ENCODE assay signal across 26 cellular contexts in genomic region chr6:14540276-14540675, GRCh38.
DNase-seq lines count a peak whose midpoint lies in the region; ATAC-seq and TF ChIP-seq lines count a peak whose summit lies in the region.
"Had no signal": no experiment of that assay in that cellular context is flagged by ENCODE, and none has a peak within 500 bp of the region (broad histone marks: within the 10 kb centered on the region; RNA-seq: fewer than 3 reads in every experiment).

No MANE protein-coding gene starts in this region.

- peak overlapping the region; percentile 48 for H3K27ac Mint-ChIP-seq in stimulated activated memory B cell treated with anti-CD40 and anti-IgM and Interleukin-4, amounts not matched to agents 10 μg/mL and 1 μg/mL and 100 μg/mL, for 72 hours
- no peak overlapping the region for H3K27ac Mint-ChIP-seq in endothelial cell (ENCODE audit: unreplicated experiment)
- H3K27ac Mint-ChIP-seq: activated CD8-positive, alpha-beta T cell treated with anti-CD3 and anti-CD28 coated beads for 36 hours; activated naive CD4-positive, alpha-beta T cell treated with anti-CD3 and anti-CD28 coated beads, Interleukin-2, amount 10 ng/mL, durations not matched to agents 7 days and 5 days; T-helper 2 cell treated with Interferon-gamma antibody and Interleukin-4, amounts not matched to agents 5 μg/mL and 100 μg/mL, for 36 hours had no signal

- no peak overlapping the region for H3K4me3 ChIP-seq in astrocyte of the spinal cord (ENCODE audit: low read depth, low read length)
- H3K4me3 ChIP-seq in right cardiac atrium (ENCODE audit: low read length), result no peak overlapping the region
- H3K4me3 ChIP-seq: body of pancreas, gastroesophageal sphincter, tibial artery had no signal

- ATAC-seq in right cardiac atrium, result peak; percentile 61 to 77
- ATAC-seq in stimulated activated memory B cell treated with anti-CD40 and anti-IgM and Interleukin-4, amounts not matched to agents 10 μg/mL and 1 μg/mL and 100 μg/mL, for 72 hours, result no peak
- no peak for ATAC-seq in HG03025 (IDR thresholded peaks at IDR 0.05; ENCODE audit: low FRiP score, unreplicated experiment)
- ATAC-seq: activated CD8-positive, alpha-beta T cell treated with anti-CD3 and anti-CD28 coated beads for 36 hours; body of pancreas; gastroesophageal sphincter; stimulated activated naive B cell treated with anti-CD40 and anti-IgM and Interleukin-4, amounts not matched to agents 10 μg/mL and 1 μg/mL and 100 μg/mL, for 72 hours had no signal

- H3K4me3 Mint-ChIP-seq in stimulated activated memory B cell treated with anti-CD40 and anti-IgM and Interleukin-4, amounts not matched to agents 10 μg/mL and 1 μg/mL and 100 μg/mL, for 72 hours, result no peak overlapping the region
- H3K4me3 Mint-ChIP-seq in endothelial cell (ENCODE audit: unreplicated experiment), result no peak overlapping the region
- H3K4me3 Mint-ChIP-seq: activated CD8-positive, alpha-beta T cell treated with anti-CD3 and anti-CD28 coated beads for 36 hours; activated naive CD4-positive, alpha-beta T cell treated with anti-CD3 and anti-CD28 coated beads, Interleukin-2, amount 10 ng/mL, durations not matched to agents 7 days and 5 days; stimulated activated naive B cell treated with anti-CD40 and anti-IgM and Interleukin-4, amounts not matched to agents 10 μg/mL and 1 μg/mL and 100 μg/mL, for 72 hours; T-helper 2 cell treated with Interferon-gamma antibody and Interleukin-4, amounts not matched to agents 5 μg/mL and 100 μg/mL, for 36 hours had no signal

- in situ Hi-C loops in astrocyte of the spinal cord (cut with HindIII; ENCODE audit: low sequenced_read_pairs), result no loop called here

- intact Hi-C loops in right cardiac atrium (cut with DNase I), result no loop called here

- H3K27me3 Mint-ChIP-seq in stimulated activated memory B cell treated with anti-CD40 and anti-IgM and Interleukin-4, amounts not matched to agents 10 μg/mL and 1 μg/mL and 100 μg/mL, for 72 hours, result no peaks in the 10 kb centered on the region
- H3K27me3 Mint-ChIP-seq in endothelial cell (ENCODE audit: unreplicated experiment), result no peaks in the 10 kb centered on the region
- H3K27me3 Mint-ChIP-seq: activated CD8-positive, alpha-beta T cell treated with anti-CD3 and anti-CD28 coated beads for 36 hours; activated naive CD4-positive, alpha-beta T cell treated with anti-CD3 and anti-CD28 coated beads, Interleukin-2, amount 10 ng/mL, durations not matched to agents 7 days and 5 days; stimulated activated naive B cell treated with anti-CD40 and anti-IgM and Interleukin-4, amounts not matched to agents 10 μg/mL and 1 μg/mL and 100 μg/mL, for 72 hours had no signal

- peaks cover 29% of the 10 kb centered on the region for H3K4me1 Mint-ChIP-seq in stimulated activated memory B cell treated with anti-CD40 and anti-IgM and Interleukin-4, amounts not matched to agents 10 μg/mL and 1 μg/mL and 100 μg/mL, for 72 hours
- H3K4me1 Mint-ChIP-seq in endothelial cell (ENCODE audit: unreplicated experiment), result no peaks in the 10 kb centered on the region

- no peaks in the 10 kb centered on the region for H3K27me3 ChIP-seq in right cardiac atrium (ENCODE audit: control insufficient read depth, insufficient read depth)
- H3K27me3 ChIP-seq: body of pancreas, gastroesophageal sphincter, neutrophil, tibial artery had no signal

- no peaks in the 10 kb centered on the region for H3K9me3 Mint-ChIP-seq in stimulated activated memory B cell treated with anti-CD40 and anti-IgM and Interleukin-4, amounts not matched to agents 10 μg/mL and 1 μg/mL and 100 μg/mL, for 72 hours
- H3K9me3 Mint-ChIP-seq in endothelial cell (ENCODE audit: unreplicated experiment), result no peaks in the 10 kb centered on the region
- H3K9me3 Mint-ChIP-seq: activated naive CD4-positive, alpha-beta T cell treated with anti-CD3 and anti-CD28 coated beads, Interleukin-2, amount 10 ng/mL, durations not matched to agents 7 days and 5 days had no signal

- H3K9me3 ChIP-seq in right cardiac atrium (ENCODE audit: control insufficient read depth, low read length), result no peaks in the 10 kb centered on the region
- H3K9me3 ChIP-seq: body of pancreas, Caco-2, gastroesophageal sphincter, neutrophil, tibial artery had no signal

- peaks cover 3% of the 10 kb centered on the region for H3K4me1 ChIP-seq in right cardiac atrium (ENCODE audit: control insufficient read depth, insufficient read depth, low read length)
- H3K4me1 ChIP-seq: body of pancreas, Caco-2, gastroesophageal sphincter had no signal

- H3K36me3 Mint-ChIP-seq in stimulated activated memory B cell treated with anti-CD40 and anti-IgM and Interleukin-4, amounts not matched to agents 10 μg/mL and 1 μg/mL and 100 μg/mL, for 72 hours, result no peaks in the 10 kb centered on the region
- H3K36me3 Mint-ChIP-seq in endothelial cell (ENCODE audit: low read depth, unreplicated experiment), result no peaks in the 10 kb centered on the region
- H3K36me3 Mint-ChIP-seq: activated naive CD4-positive, alpha-beta T cell treated with anti-CD3 and anti-CD28 coated beads, Interleukin-2, amount 10 ng/mL, durations not matched to agents 7 days and 5 days; stimulated activated naive B cell treated with anti-CD40 and anti-IgM and Interleukin-4, amounts not matched to agents 10 μg/mL and 1 μg/mL and 100 μg/mL, for 72 hours had no signal

- no peak overlapping the region for H3K27ac ChIP-seq in right cardiac atrium (ENCODE audit: low read length)
- H3K27ac ChIP-seq: 22Rv1, body of pancreas, epithelial cell of prostate, gastroesophageal sphincter, neutrophil, tibial artery had no signal

- WGBS in right cardiac atrium, result 67% methylated on average over 5 of the region's 5 CpGs

- TF ChIP-seq CTCF in astrocyte of the spinal cord (IDR thresholded peaks at IDR 0.05; ENCODE audit: low read depth, low read length), result no peak
- no peak for TF ChIP-seq CTCF in endothelial cell (IDR thresholded peaks at IDR 0.05; ENCODE audit: unreplicated experiment)

- peak; percentile 36 for DNase-seq in NCI-H82 (lab: John Stamatoyannopoulos, UW)
- no peak for DNase-seq in NCI-H82 treated with DMSO at 0.1 percent for 48 hours (lab: John Stamatoyannopoulos, UW; ENCODE audit: unreplicated experiment)
- peak; percentile 48 for DNase-seq in astrocyte of the spinal cord (ENCODE audit: low read depth, low spot score)
- DNase-seq in right cardiac atrium, result peak in 2 of 3 donors; percentile 20 to 52
- DNase-seq in endothelial cell (ENCODE audit: low spot score), result no peak
- DNase-seq in NCI-H524 (lab: John Stamatoyannopoulos, UW), result no peak
- DNase-seq: activated CD4-positive, CD25-positive, alpha-beta regulatory T cell; activated CD8-positive, alpha-beta T cell treated with anti-CD3 and anti-CD28 coated beads for 36 hours; activated naive CD4-positive, alpha-beta T cell treated with anti-CD3 and anti-CD28 coated beads, Interleukin-2, amount 10 ng/mL, durations not matched to agents 7 days and 5 days; activated T-cell treated with anti-CD3 and anti-CD28 coated beads, Interleukin-2, amount 50 U/mL, for 1 hour; body of pancreas; Caco-2; dermis blood vessel endothelial cell; NCI-H1436; NCI-H2171; NCI-H69; OCI-M1; stimulated activated naive B cell treated with anti-CD40 and anti-IgM and Interleukin-4, amounts not matched to agents 10 μg/mL and 1 μg/mL and 100 μg/mL, for 72 hours; tibial artery had no signal

Comparison
In these comparisons a context has a peak if more than half of its experiments do, and no peak if none do; other contexts are left out.
1. DNase-seq: peak in NCI-H82 (single experiment), astrocyte of the spinal cord (single experiment) and right cardiac atrium (2 of 3); none in NCI-H82 treated with DMSO at 0.1 percent for 48 hours (single experiment), endothelial cell (single experiment) and NCI-H524 (0 of 2).
2. ATAC-seq: peak in right cardiac atrium (2 of 2); none in stimulated activated memory B cell treated with anti-CD40 and anti-IgM and Interleukin-4, amounts not matched to agents 10 μg/mL and 1 μg/mL and 100 μg/mL, for 72 hours (single experiment) and HG03025 (single experiment).